24 cellular contexts compared by ENCODE assay signal in genomic region chr3:134801204-134801958, GRCh38.
"Had no signal": no experiment of that assay in that cellular context is flagged by ENCODE, and none has a peak within 500 bp of the region (broad histone marks: within the 10 kb centered on the region; RNA-seq: fewer than 3 reads in every experiment).

No MANE protein-coding gene starts in this region.

- H3K4me1 Mint-ChIP-seq: activated B cell treated with CpG ODN at 0.5 μM for 24 hours; stimulated activated effector memory CD8-positive, alpha-beta T cell treated with anti-CD3 and anti-CD28 coated beads, Interleukin-12 subunit alpha, Interleukin-12 subunit beta, amount 100 ng/mL, for 72 hours had no signal

- H3K27me3 ChIP-seq: uterus had no signal

- DNase-seq: activated B cell treated with CpG ODN at 0.5 μM for 24 hours; activated CD4-positive, alpha-beta memory T cell treated with anti-CD3 and anti-CD28 coated beads for 36 hours; activated CD4-positive, alpha-beta T cell treated with anti-CD3 and anti-CD28 coated beads for 4 hours; activated effector memory CD4-positive, alpha-beta T cell treated with Interleukin-2 at 50 U/mL for 16 hours; activated naive CD4-positive, alpha-beta T cell treated with anti-CD3 and anti-CD28 coated beads for 36 hours; activated T-cell treated with anti-CD3 and anti-CD28 coated beads, Interleukin-2, amount 50 U/mL, for 48 hours; cerebellar nuclear complex; cortex of kidney; endodermal cell; heart left ventricle; left cardiac atrium; mesenchymal stem cell; mucosa of descending colon; nephron progenitor cell; right cardiac atrium; stimulated activated CD4-positive, alpha-beta T cell treated with anti-CD3 and anti-CD28 coated beads, Interleukin-1b, Interleukin-23, amount 100 ng/mL, for 48 hours; stomach; T-helper 9 cell; uterus had no signal

- H3K27ac Mint-ChIP-seq: activated B cell treated with CpG ODN at 0.5 μM for 24 hours; activated naive CD4-positive, alpha-beta T cell treated with anti-CD3 and anti-CD28 coated beads for 36 hours; endodermal cell; nephron progenitor cell; stimulated activated effector memory CD8-positive, alpha-beta T cell treated with anti-CD3 and anti-CD28 coated beads, Interleukin-12 subunit alpha, Interleukin-12 subunit beta, amount 100 ng/mL, for 72 hours had no signal

- H3K79me2 ChIP-seq: parathyroid adenoma had no signal

- H2AFZ ChIP-seq: parathyroid adenoma had no signal

- H3K9me3 ChIP-seq: gastroesophageal sphincter, heart left ventricle, mucosa of descending colon, stomach, suprapubic skin, tibial nerve, uterus had no signal

- H3K4me3 Mint-ChIP-seq: activated B cell treated with CpG ODN at 0.5 μM for 24 hours; activated CD4-positive, alpha-beta memory T cell treated with anti-CD3 and anti-CD28 coated beads for 36 hours; activated naive CD4-positive, alpha-beta T cell treated with anti-CD3 and anti-CD28 coated beads for 36 hours; endodermal cell; nephron progenitor cell; stimulated activated effector memory CD8-positive, alpha-beta T cell treated with anti-CD3 and anti-CD28 coated beads, Interleukin-12 subunit alpha, Interleukin-12 subunit beta, amount 100 ng/mL, for 72 hours had no signal

- H3K4me3 ChIP-seq: gastroesophageal sphincter, heart left ventricle, mucosa of descending colon, stomach, suprapubic skin, tibial nerve, uterus had no signal

- H3K36me3 Mint-ChIP-seq: activated CD4-positive, alpha-beta memory T cell treated with anti-CD3 and anti-CD28 coated beads for 36 hours; stimulated activated effector memory CD8-positive, alpha-beta T cell treated with anti-CD3 and anti-CD28 coated beads, Interleukin-12 subunit alpha, Interleukin-12 subunit beta, amount 100 ng/mL, for 72 hours had no signal

- ATAC-seq: gastroesophageal sphincter; heart left ventricle; left cardiac atrium; mucosa of descending colon; right cardiac atrium; stimulated activated effector memory CD8-positive, alpha-beta T cell treated with anti-CD3 and anti-CD28 coated beads, Interleukin-12 subunit alpha, Interleukin-12 subunit beta, amount 100 ng/mL, for 72 hours had no signal

- H3K36me3 ChIP-seq: gastroesophageal sphincter, heart left ventricle, stomach, suprapubic skin, tibial nerve, uterus had no signal

- H3K27ac ChIP-seq: heart left ventricle, parathyroid adenoma, stomach, suprapubic skin, tibial nerve, uterus had no signal

- H3K9ac ChIP-seq: parathyroid adenoma had no signal

- H3K9me3 Mint-ChIP-seq: activated B cell treated with CpG ODN at 0.5 μM for 24 hours; activated naive CD4-positive, alpha-beta T cell treated with anti-CD3 and anti-CD28 coated beads for 36 hours; endodermal cell; nephron progenitor cell had no signal
